Comparison of ENCODE assay signal across 8 cellular contexts in the genomic region with DNA sequence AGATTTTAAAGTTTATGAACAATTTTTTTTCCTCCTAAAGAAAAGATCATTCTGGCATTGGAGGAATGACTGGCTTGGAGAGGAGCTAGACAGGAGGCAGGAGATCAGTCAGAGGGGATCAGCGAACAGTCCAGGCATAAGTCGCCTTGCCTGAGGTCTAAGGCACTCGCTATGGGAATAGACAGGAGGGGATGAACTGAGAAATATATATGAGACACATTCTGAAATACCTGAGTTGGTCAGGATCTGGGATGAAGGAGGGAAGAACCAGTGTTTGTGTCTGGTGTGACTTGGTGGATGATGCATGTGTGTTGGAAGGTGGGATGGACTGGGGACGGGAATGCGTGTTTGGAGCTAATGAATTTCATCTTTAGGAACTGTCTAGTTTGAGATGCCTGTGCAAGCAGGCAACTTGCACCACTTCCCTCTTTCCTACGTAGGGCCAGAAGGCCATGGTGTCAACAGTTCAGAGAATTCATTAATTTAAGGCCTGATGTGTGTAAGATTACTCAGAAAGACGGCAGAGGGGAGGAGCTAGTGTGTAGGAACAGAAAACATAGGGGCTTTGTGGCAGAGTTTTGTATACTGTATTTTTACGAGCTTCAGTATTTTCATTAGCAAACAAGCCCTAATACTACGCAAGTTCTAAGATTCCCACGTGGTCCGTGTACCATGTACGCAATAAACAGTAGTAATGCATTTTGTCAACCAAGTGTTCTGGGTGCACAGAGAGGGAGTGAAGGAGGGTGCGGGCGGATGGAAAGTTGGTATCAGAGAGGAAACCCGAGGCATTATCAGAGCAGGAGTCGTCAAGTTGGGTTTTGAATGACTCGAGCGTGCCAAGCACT. TPM values are rescaled to one million over a fixed set of nuclear protein-coding genes. Genes with fewer than 3 reads are reported as not detected.
DNase-seq lines count a peak whose midpoint lies in the region; ATAC-seq, FAIRE-seq and TF ChIP-seq lines count a peak whose summit lies in the region.

No MANE protein-coding gene starts in this region.

- no peak for TF ChIP-seq CTCF in bronchial epithelial cell (IDR thresholded peaks at IDR 0.05; ENCODE audit: insufficient read depth, low read length, severe bottlenecking)
- TF ChIP-seq CTCF in left lung (IDR thresholded peaks at IDR 0.05), result no peak

- ATAC-seq in HG03135 (IDR thresholded peaks at IDR 0.05; ENCODE audit: unreplicated experiment), result peak; percentile 14
- ATAC-seq in left lung, result peak; percentile 31

- peaks cover 12 to 32% of the 10 kb centered on the region in 2 donors for H3K4me1 ChIP-seq in left lung

- peaks cover 11% of the 10 kb centered on the region for H3K36me3 ChIP-seq in bronchial epithelial cell (ENCODE audit: control insufficient read depth, insufficient read depth, low read length)
- peaks cover 0 to 35% of the 10 kb centered on the region in 2 donors for H3K36me3 ChIP-seq in left lung

- peak overlapping the region; percentile 75 for H3K4me3 ChIP-seq in bronchial epithelial cell (ENCODE audit: low read depth, low read length)
- H3K4me3 ChIP-seq in left lung, result peak overlapping the region; percentile 73 to 86

- intact Hi-C loops in left lung (cut with DNase I), result no loop called here

- peak overlapping the region; percentile 79 to 85 for H3K27ac ChIP-seq in left lung

- no peak for FAIRE-seq in bronchial epithelial cell (lab: Jason Lieb, UNC)

- H3K27me3 ChIP-seq in bronchial epithelial cell (ENCODE audit: control insufficient read depth, insufficient read depth, low read length) (no peaks in the 10 kb centered on the region), left lung (no peaks in the 10 kb centered on the region)

- DNase-seq in NCI-H510A treated with DMSO at 0.1 percent for 48 hours (lab: John Stamatoyannopoulos, UW), result peak; percentile 36
- no peak for DNase-seq in NCI-H510A (lab: John Stamatoyannopoulos, UW)
- peak; percentile 6 for DNase-seq in T follicular helper cell (ENCODE audit: low read depth)
- peak; percentile 27 for DNase-seq in bronchial epithelial cell (ENCODE audit: low read depth)
- no peak for DNase-seq in left lung
- peak; percentile 76 for DNase-seq in stimulated activated CD8-positive, alpha-beta memory T cell treated with anti-CD3 and anti-CD28 coated beads, Interleukin-4, amount 100 ng/mL, for 48 hours
- no peak for DNase-seq in HuH-7 (ENCODE audit: low spot score)

- no peaks in the 10 kb centered on the region for H3K9me3 ChIP-seq in left lung

RNA-seq across cellular contexts. Expression of a gene that starts 0.8 kb away (rescaled TPM):
- total RNA-seq in bronchial epithelial cell (11.1 and 14.2 TPM in 2 replicates), left lung (10 to 100 TPM; 20.8 TPM)

Comparison
In these comparisons a context has a peak if more than half of its experiments do, and no peak if none do; other contexts are left out.
1. DNase-seq: peak in NCI-H510A treated with DMSO at 0.1 percent for 48 hours (single experiment), T follicular helper cell (single experiment), bronchial epithelial cell (single experiment) and stimulated activated CD8-positive, alpha-beta memory T cell treated with anti-CD3 and anti-CD28 coated beads, Interleukin-4, amount 100 ng/mL, for 48 hours (single experiment); none in NCI-H510A (single experiment), left lung (0 of 2) and HuH-7 (single experiment).